In genomic region chr19:2478324-2478755, GRCh38 we compare ENCODE assay signal across 8 cellular contexts. TPM values are rescaled to one million over a fixed set of nuclear protein-coding genes. Genes with fewer than 3 reads are reported as not detected.
DNase-seq lines count a peak whose midpoint lies in the region; ATAC-seq and TF ChIP-seq lines count a peak whose summit lies in the region.

No MANE protein-coding gene starts in this region.

- WGBS in tibial nerve, 2 donors: 2 to 12% methylated on average over 18 of the region's 18 CpGs

- peaks cover 24% of the 10 kb centered on the region for H3F3A ChIP-seq in DOHH2 (ENCODE audit: control insufficient read depth, insufficient read depth)

- CTCF ChIA-PET in activated CD8-positive, alpha-beta T cell treated with anti-CD3 and anti-CD28 coated beads for 36 hours (lab: Charles Lee): interaction anchor here (0.7 to 4.2 kb wide), 16 partner anchors 13 to 158 kb away, joined by 3 to 87 read pairs (median 4); no protein-coding TSS in a partner anchor

- no peak for TF ChIP-seq POLR2A in tibial nerve (IDR thresholded peaks at IDR 0.05)

- peak overlapping the region; percentile 90 for H3K27ac Mint-ChIP-seq in activated CD8-positive, alpha-beta T cell treated with anti-CD3 and anti-CD28 coated beads for 36 hours

- peaks cover 15% of the 10 kb centered on the region for H3K9me3 Mint-ChIP-seq in activated CD8-positive, alpha-beta T cell treated with anti-CD3 and anti-CD28 coated beads for 36 hours

- H3K27me3 ChIP-seq in DOHH2 (ENCODE audit: control insufficient read depth, low read length): no peaks in the 10 kb centered on the region
- H3K27me3 ChIP-seq in muscle layer of colon (ENCODE audit: control insufficient read depth in 1 of 2, insufficient read depth in 2 of 2, low read length in 2 of 2): no peaks in the 10 kb centered on the region
- no peaks in the 10 kb centered on the region for H3K27me3 ChIP-seq in tibial nerve
- H3K27me3 ChIP-seq in WERI-Rb-1 (ENCODE audit: insufficient read depth, low read depth, severe bottlenecking): peaks cover 5% of the 10 kb centered on the region

- no peak for ATAC-seq in activated CD8-positive, alpha-beta T cell treated with anti-CD3 and anti-CD28 coated beads for 36 hours
- no peak for ATAC-seq in HG02840 (IDR thresholded peaks at IDR 0.05; ENCODE audit: low FRiP score, unreplicated experiment)

- H3K4me3 ChIP-seq in DOHH2 (ENCODE audit: low read length): peak overlapping the region; percentile 99
- H3K4me3 ChIP-seq in epithelial cell of proximal tubule (ENCODE audit: low read depth, low read length): peak overlapping the region; percentile 92
- H3K4me3 ChIP-seq in muscle layer of colon (ENCODE audit: low read depth in 1 of 2, low read length in 2 of 2): peak overlapping the region; percentile 99
- H3K4me3 ChIP-seq in tibial nerve: peak overlapping the region; percentile 72 to 94 (median 83)
- no peak overlapping the region for H3K4me3 ChIP-seq in WERI-Rb-1 (ENCODE audit: low read depth, low read length)

- TF ChIP-seq CTCF in DOHH2 (IDR thresholded peaks at IDR 0.05; ENCODE audit: low read depth, low read length, poor library complexity, severe bottlenecking) (peak; percentile 51), epithelial cell of proximal tubule (conservative IDR thresholded peaks at IDR 0.05; ENCODE audit: low read depth, low read length) (peak; percentile 18), tibial nerve (IDR thresholded peaks at IDR 0.05) (peak in 4 of 5 experiments; percentile 14 to 48 (median 36)), WERI-Rb-1 (IDR thresholded peaks at IDR 0.05; ENCODE audit: low read depth, low read length) (no peak)
- peak; percentile 49 for TF ChIP-seq CTCF in activated CD8-positive, alpha-beta T cell treated with anti-CD3 and anti-CD28 coated beads for 36 hours (IDR thresholded peaks at IDR 0.05)

- peaks cover 40% of the 10 kb centered on the region for H3K79me2 ChIP-seq in DOHH2 (ENCODE audit: control insufficient read depth, low read length)

- H3K9me2 ChIP-seq in DOHH2 (replicated peaks; ENCODE audit: control insufficient read depth, low read length): no peaks in the 10 kb centered on the region

- H3K4me1 ChIP-seq in DOHH2 (ENCODE audit: control insufficient read depth, low read length) (peaks cover 39% of the 10 kb centered on the region), muscle layer of colon (ENCODE audit: insufficient read depth, low read length) (peaks cover 16% of the 10 kb centered on the region), tibial nerve (peaks cover 0 to 43% (median 18%) of the 10 kb centered on the region in 4 donors)

- intact Hi-C loops in activated CD8-positive, alpha-beta T cell treated with anti-CD3 and anti-CD28 coated beads for 36 hours (cut with micrococcal nuclease): loop anchor here (2.0 to 5.0 kb wide), 2 partner anchors 74 to 130 kb away; no protein-coding TSS in a partner anchor

- peaks cover 19% of the 10 kb centered on the region for H3K4me1 Mint-ChIP-seq in activated CD8-positive, alpha-beta T cell treated with anti-CD3 and anti-CD28 coated beads for 36 hours (ENCODE audit: low read depth)

- peaks cover 9% of the 10 kb centered on the region for H3K9me3 ChIP-seq in DOHH2 (ENCODE audit: control insufficient read depth, insufficient read depth, low read length)
- H3K9me3 ChIP-seq in muscle layer of colon (ENCODE audit: low read length): no peaks in the 10 kb centered on the region
- H3K9me3 ChIP-seq in tibial nerve: peaks cover 0 to 6% (median 0%) of the 10 kb centered on the region in 4 donors
- H3K9me3 ChIP-seq in WERI-Rb-1 (ENCODE audit: severe bottlenecking): no peaks in the 10 kb centered on the region

- peaks cover 30% of the 10 kb centered on the region for H3K36me3 ChIP-seq in DOHH2 (ENCODE audit: control insufficient read depth, low read length)
- H3K36me3 ChIP-seq in muscle layer of colon (ENCODE audit: insufficient read depth, low read length): no peaks in the 10 kb centered on the region
- peaks cover 0 to 19% (median 0%) of the 10 kb centered on the region in 3 donors for H3K36me3 ChIP-seq in tibial nerve
- H3K36me3 ChIP-seq in WERI-Rb-1: no peaks in the 10 kb centered on the region

- peaks cover 10% of the 10 kb centered on the region; the same call in 1 of the 2 replicates for H4K20me1 ChIP-seq in DOHH2 (ENCODE audit: control insufficient read depth, insufficient read depth, low read depth, low read length)

- TF ChIP-seq EP300 in tibial nerve (IDR thresholded peaks at IDR 0.05): peak in 1 of 2 donors; percentile 82

- H3K27ac ChIP-seq in DOHH2 (ENCODE audit: low read depth, low read length) (peak overlapping the region; percentile 93), muscle layer of colon (ENCODE audit: low read depth, low read length) (peak overlapping the region; percentile 99), tibial nerve (peak overlapping the region; percentile 66 to 95 (median 90)), WERI-Rb-1 (no peak overlapping the region)

- no peaks in the 10 kb centered on the region for H3K27me3 Mint-ChIP-seq in activated CD8-positive, alpha-beta T cell treated with anti-CD3 and anti-CD28 coated beads for 36 hours

- H3K4me2 ChIP-seq in DOHH2 (ENCODE audit: low read length): peak overlapping the region; percentile 92

- peak; percentile 71 for DNase-seq in NCI-H1105 (lab: John Stamatoyannopoulos, UW)
- DNase-seq in activated CD8-positive, alpha-beta T cell treated with anti-CD3 and anti-CD28 coated beads for 36 hours: peak; percentile 78
- DNase-seq in epithelial cell of proximal tubule (ENCODE audit: low read depth): no peak
- peak; percentile 62 to 65 for DNase-seq in tibial nerve (ENCODE audit: low spot score in 2 of 2)
- no peak for DNase-seq in WERI-Rb-1

- POLR2A ChIA-PET in activated CD8-positive, alpha-beta T cell treated with anti-CD3 and anti-CD28 coated beads for 36 hours (lab: Charles Lee): interaction anchor here (0.6 to 6.2 kb wide), 17 partner anchors 10 to 152 kb away, joined by 3 to 168 read pairs (median 13); partner anchors contain the start of gene LMNB2

- H3K4me3 Mint-ChIP-seq in activated CD8-positive, alpha-beta T cell treated with anti-CD3 and anti-CD28 coated beads for 36 hours: peak overlapping the region; percentile 99

- peak overlapping the region; percentile 87 for H3K9ac ChIP-seq in muscle layer of colon (ENCODE audit: low read length)

- H3K36me3 Mint-ChIP-seq in activated CD8-positive, alpha-beta T cell treated with anti-CD3 and anti-CD28 coated beads for 36 hours (ENCODE audit: low read depth): peaks cover 32% of the 10 kb centered on the region

RNA-seq across cellular contexts. Expression of gene GADD45B, which starts 2.4 kb away (rescaled TPM):
- 100 to 1,000 TPM in 1 of 2 experiments, 10 to 100 TPM in 1; 98.3 to 102 TPM for total RNA-seq in activated CD8-positive, alpha-beta T cell treated with anti-CD3 and anti-CD28 coated beads for 36 hours
- total RNA-seq in epithelial cell of proximal tubule (29.2 and 35.7 TPM in 2 replicates), tibial nerve (100 to 1,000 TPM; 230 to 440 (median 337) TPM)

RNA-seq across cellular contexts. Expression of gene LMNB2, which starts 21.6 kb away (rescaled TPM):
- 10 to 100 TPM; 90.9 to 96.3 TPM for total RNA-seq in activated CD8-positive, alpha-beta T cell treated with anti-CD3 and anti-CD28 coated beads for 36 hours
- total RNA-seq in epithelial cell of proximal tubule (136 and 246 TPM in 2 replicates), tibial nerve (10 to 100 TPM; 15.3 to 53.1 (median 25.9) TPM)

RNA-seq across cellular contexts. Expression of gene TIMM13, which starts 51.0 kb away (rescaled TPM):
- 100 to 1,000 TPM; 113 to 121 TPM for total RNA-seq in activated CD8-positive, alpha-beta T cell treated with anti-CD3 and anti-CD28 coated beads for 36 hours
- total RNA-seq in epithelial cell of proximal tubule (100 and 118 TPM in 2 replicates), tibial nerve (10 to 100 TPM; 28.8 to 48.9 (median 32.3) TPM)

Comparison
In these comparisons a context has a peak if more than half of its experiments do, and no peak if none do; other contexts are left out.
1. DNase-seq: peak in NCI-H1105 (single experiment), activated CD8-positive, alpha-beta T cell treated with anti-CD3 and anti-CD28 coated beads for 36 hours (single experiment) and tibial nerve (2 of 2); none in epithelial cell of proximal tubule (single experiment) and WERI-Rb-1 (single experiment).